ENCODE assay signal across 20 cellular contexts in genomic region chr1:36702963-36703362, GRCh38.
"Had no signal": no experiment of that assay in that cellular context is flagged by ENCODE, and none has a peak within 500 bp of the region (broad histone marks: within the 10 kb centered on the region; RNA-seq: fewer than 3 reads in every experiment).

No MANE protein-coding gene starts in this region.

- H3K9me3 ChIP-seq: left ventricle myocardium inferior, neutrophil, psoas muscle, sigmoid colon, spleen, thyroid gland, transverse colon, upper lobe of left lung, vagina had no signal

- H3K36me3 Mint-ChIP-seq: mesothelial cell of epicardium; naive B cell; natural killer cell; neural progenitor cell; stimulated activated memory B cell treated with anti-CD40 and anti-IgM and Interleukin-4, amounts not matched to agents 10 μg/mL and 1 μg/mL and 100 μg/mL, for 72 hours had no signal

- H3K4me3 Mint-ChIP-seq: mesothelial cell of epicardium; naive B cell; natural killer cell; nephron progenitor cell; neural progenitor cell; stimulated activated memory B cell treated with anti-CD40 and anti-IgM and Interleukin-4, amounts not matched to agents 10 μg/mL and 1 μg/mL and 100 μg/mL, for 72 hours; stimulated activated naive CD8-positive, alpha-beta T cell treated with anti-CD3 and anti-CD28 coated beads, Interleukin-15, amount 100 ng/mL, for 72 hours had no signal

- H3K79me2 ChIP-seq: hepatocyte, parathyroid adenoma had no signal

- H3K9me3 Mint-ChIP-seq: mesothelial cell of epicardium; natural killer cell; nephron progenitor cell; neural progenitor cell; stimulated activated memory B cell treated with anti-CD40 and anti-IgM and Interleukin-4, amounts not matched to agents 10 μg/mL and 1 μg/mL and 100 μg/mL, for 72 hours; stimulated activated naive CD8-positive, alpha-beta T cell treated with anti-CD3 and anti-CD28 coated beads, Interleukin-15, amount 100 ng/mL, for 72 hours had no signal

- H3K36me3 ChIP-seq: left ventricle myocardium inferior, neural progenitor cell, neutrophil, sigmoid colon, spleen, thyroid gland, transverse colon, upper lobe of left lung, vagina had no signal

- H3K4me3 ChIP-seq: hepatocyte, left ventricle myocardium inferior, lung, neural progenitor cell, psoas muscle, sigmoid colon, spleen, thyroid gland, transverse colon, upper lobe of left lung, vagina had no signal

- H3K27ac Mint-ChIP-seq: mesothelial cell of epicardium; naive B cell; natural killer cell; nephron progenitor cell; neural progenitor cell; stimulated activated memory B cell treated with anti-CD40 and anti-IgM and Interleukin-4, amounts not matched to agents 10 μg/mL and 1 μg/mL and 100 μg/mL, for 72 hours had no signal

- FAIRE-seq: small intestine had no signal

- H3K4me1 ChIP-seq: parathyroid adenoma, psoas muscle, sigmoid colon, thyroid gland, transverse colon, vagina had no signal

- H2AFZ ChIP-seq: hepatocyte, neural progenitor cell, parathyroid adenoma had no signal

- H3K9ac ChIP-seq: neural progenitor cell, parathyroid adenoma had no signal

- H3K27ac ChIP-seq: hepatocyte, left ventricle myocardium inferior, neural progenitor cell, neutrophil, parathyroid adenoma, psoas muscle, sigmoid colon, spleen, thyroid gland, transverse colon, upper lobe of left lung, vagina had no signal

- H3K4me2 ChIP-seq: hepatocyte had no signal

- H3K27me3 ChIP-seq: neural progenitor cell, thyroid gland, upper lobe of left lung, vagina had no signal
